ENCODE assay signal across 9 cellular contexts in genomic region chr1:11774753-11775152, GRCh38. TPM values are rescaled to one million over a fixed set of nuclear protein-coding genes. Genes with fewer than 3 reads are reported as not detected.
"Had no signal": no experiment of that assay in that cellular context is flagged by ENCODE, and none has a peak within 500 bp of the region (broad histone marks: within the 10 kb centered on the region; RNA-seq: fewer than 3 reads in every experiment).

No MANE protein-coding gene starts in this region.

- FAIRE-seq: H1, H54, HTR-8/SVneo had no signal

- ATAC-seq: GM23338 had no signal

- H2AFZ ChIP-seq: GM23338 had no signal

- H3K4me2 ChIP-seq: GM23338 had no signal

- H3K4me3 ChIP-seq: GM23338 had no signal

- DNase-seq: H9, HCEC 1CT, IMR-90, KBM-7 had no signal

RNA-seq across cellular contexts. Expression of gene C1orf167, which starts 12.8 kb away (rescaled TPM):
- total RNA-seq: HT-29 had no signal
